Comparison of ENCODE assay signal across 16 cellular contexts in genomic region chr16:87937231-87937542, GRCh38. TPM values are rescaled to one million over a fixed set of nuclear protein-coding genes. Genes with fewer than 3 reads are reported as not detected.
"Had no signal": no experiment of that assay in that cellular context is flagged by ENCODE, and none has a peak within 500 bp of the region (broad histone marks: within the 10 kb centered on the region; RNA-seq: fewer than 3 reads in every experiment).

No MANE protein-coding gene starts in this region.

RNA-seq across cellular contexts. Expression of gene CA5A, which starts 0.9 kb away (rescaled TPM):
- total RNA-seq: activated naive CD4-positive, alpha-beta T cell treated with anti-CD3 and anti-CD28 coated beads for 36 hours; activated naive CD4-positive, alpha-beta T cell treated with anti-CD3 and anti-CD28 coated beads, Interleukin-2, amount 50 U/mL, for 72 hours; activated naive CD8-positive, alpha-beta T cell treated with anti-CD3 and anti-CD28 coated beads for 36 hours; activated naive CD8-positive, alpha-beta T cell treated with anti-CD3 and anti-CD28 coated beads, Interleukin-2, amount 10 ng/mL, durations not matched to agents 7 days and 5 days; activated T-helper 2 cell treated with anti-CD3 and anti-CD28 coated beads, Interferon-gamma antibody, Interleukin-2, Interleukin-4, amounts not matched to agents 10 μg/mL and 5 μg/mL and 100 μg/mL, durations not matched to agents 14 hours and 24 hours and 36 hours; aorta; ascending aorta; astrocyte; body of pancreas; breast epithelium; bronchial epithelial cell; cardiac muscle cell; cardiac septum; cerebellum had no signal
- polyA plus RNA-seq: adipose tissue, adrenal gland, cardiac muscle cell had no signal
